15 cellular contexts compared by ENCODE assay signal in genomic region chr1:54311506-54311905, GRCh38.
DNase-seq lines count a peak whose midpoint lies in the region; ATAC-seq and TF ChIP-seq lines count a peak whose summit lies in the region.
"Had no signal": no experiment of that assay in that cellular context is flagged by ENCODE, and none has a peak within 500 bp of the region (broad histone marks: within the 10 kb centered on the region; RNA-seq: fewer than 3 reads in every experiment).

No MANE protein-coding gene starts in this region.

- H3K27me3 Mint-ChIP-seq in activated naive CD4-positive, alpha-beta T cell treated with anti-CD3 and anti-CD28 coated beads for 36 hours (ENCODE audit: low read depth) = no peaks in the 10 kb centered on the region
- H3K27me3 Mint-ChIP-seq: stimulated activated naive B cell treated with anti-CD40 and anti-IgM and Interleukin-4, amounts not matched to agents 10 μg/mL and 1 μg/mL and 100 μg/mL, for 72 hours had no signal

- H3K27ac ChIP-seq in esophagus muscularis mucosa (replicated peaks in 1 of 4) (peak overlapping the region in 3 of 4 donors; percentile 62 to 79 (median 65)), psoas muscle (peak overlapping the region; percentile 30)

- 92% methylated on average over 3 of the region's 7 CpGs for WGBS in esophagus muscularis mucosa
- 87 to 91% (median 88%) methylated on average over 7 of the region's 7 CpGs for WGBS in psoas muscle, 3 donors

- no peaks in the 10 kb centered on the region for H3K36me3 Mint-ChIP-seq in activated naive CD4-positive, alpha-beta T cell treated with anti-CD3 and anti-CD28 coated beads for 36 hours (ENCODE audit: low read depth)

- no peak overlapping the region for H3K4me3 ChIP-seq in NB4 (ENCODE audit: low read depth, low read length)
- H3K4me3 ChIP-seq in esophagus muscularis mucosa = no peak overlapping the region
- no peak overlapping the region for H3K4me3 ChIP-seq in psoas muscle
- H3K4me3 ChIP-seq: skin epidermis, uterus had no signal

- TF ChIP-seq POLR2A in NB4 (IDR thresholded peaks at IDR 0.05; ENCODE audit: extremely low read depth, insufficient read length) (no peak), esophagus muscularis mucosa (IDR thresholded peaks at IDR 0.05; ENCODE audit: low read depth) (no peak)

- H3K4me1 ChIP-seq in esophagus muscularis mucosa = peaks cover 66 to 76% (median 75%) of the 10 kb centered on the region in 4 donors
- H3K4me1 ChIP-seq in psoas muscle = peaks cover 49% of the 10 kb centered on the region

- no peak for ATAC-seq in psoas muscle
- ATAC-seq: stimulated activated naive B cell treated with anti-CD40 and anti-IgM and Interleukin-4, amounts not matched to agents 10 μg/mL and 1 μg/mL and 100 μg/mL, for 72 hours had no signal

- H3K4me1 Mint-ChIP-seq in activated naive CD4-positive, alpha-beta T cell treated with anti-CD3 and anti-CD28 coated beads for 36 hours (ENCODE audit: low read depth) = peaks cover 63% of the 10 kb centered on the region

- no peak for TF ChIP-seq EP300 in esophagus muscularis mucosa (IDR thresholded peaks at IDR 0.05)

- CTCF ChIA-PET in activated naive CD4-positive, alpha-beta T cell treated with anti-CD3 and anti-CD28 coated beads for 36 hours (lab: Charles Lee) = interaction anchor here (0.7 to 2.9 kb wide), 5 partner anchors 15 to 178 kb away, joined by 3 to 7 read pairs (median 3); no protein-coding TSS in a partner anchor

- peak overlapping the region; percentile 62 for H3K27ac Mint-ChIP-seq in activated naive CD4-positive, alpha-beta T cell treated with anti-CD3 and anti-CD28 coated beads for 36 hours
- H3K27ac Mint-ChIP-seq: stimulated activated naive B cell treated with anti-CD40 and anti-IgM and Interleukin-4, amounts not matched to agents 10 μg/mL and 1 μg/mL and 100 μg/mL, for 72 hours had no signal

- H3K27me3 ChIP-seq in esophagus muscularis mucosa (no peaks in the 10 kb centered on the region), psoas muscle (ENCODE audit: insufficient read depth in 3 of 3, low read length in 2 of 3) (no peaks in the 10 kb centered on the region)
- H3K27me3 ChIP-seq: uterus had no signal

- H3K36me3 ChIP-seq in esophagus muscularis mucosa (no peaks in the 10 kb centered on the region), psoas muscle (ENCODE audit: insufficient read depth in 1 of 2, low read depth in 1 of 2) (no peaks in the 10 kb centered on the region)
- H3K36me3 ChIP-seq: uterus had no signal

- in situ Hi-C loops in KBM-7 (cut with MboI; ENCODE audit: low pct_unique_long_range_greater_than_20kb, low sequenced_read_pairs) = no loop called here

- TF ChIP-seq CTCF in NB4 (IDR thresholded peaks at IDR 0.05; ENCODE audit: low read depth, low read length) (no peak), esophagus muscularis mucosa (IDR thresholded peaks at IDR 0.05) (no peak), psoas muscle (IDR thresholded peaks at IDR 0.05) (no peak)

- no peaks in the 10 kb centered on the region for H3K9me3 Mint-ChIP-seq in activated naive CD4-positive, alpha-beta T cell treated with anti-CD3 and anti-CD28 coated beads for 36 hours
- H3K9me3 Mint-ChIP-seq: stimulated activated naive B cell treated with anti-CD40 and anti-IgM and Interleukin-4, amounts not matched to agents 10 μg/mL and 1 μg/mL and 100 μg/mL, for 72 hours had no signal

- H3K4me3 Mint-ChIP-seq in activated naive CD4-positive, alpha-beta T cell treated with anti-CD3 and anti-CD28 coated beads for 36 hours = no peak overlapping the region
- H3K4me3 Mint-ChIP-seq: stimulated activated naive B cell treated with anti-CD40 and anti-IgM and Interleukin-4, amounts not matched to agents 10 μg/mL and 1 μg/mL and 100 μg/mL, for 72 hours had no signal

- intact Hi-C loops in activated naive CD4-positive, alpha-beta T cell treated with anti-CD3 and anti-CD28 coated beads for 36 hours (cut with micrococcal nuclease) = loop anchor here (2.0 kb wide), 2 partner anchors 25 to 177 kb away; no protein-coding TSS in a partner anchor
- intact Hi-C loops in esophagus muscularis mucosa (cut with DNase I) = no loop called here
- intact Hi-C loops in psoas muscle (cut with DNase I) = loop anchor here (2.0 to 5.0 kb wide), 2 partner anchors 91 to 177 kb away; no protein-coding TSS in a partner anchor

- DNase-seq in activated naive CD4-positive, alpha-beta T cell treated with anti-CD3 and anti-CD28 coated beads for 36 hours = no peak
- no peak for DNase-seq in activated naive CD4-positive, alpha-beta T cell treated with anti-CD3 and anti-CD28 coated beads, Interleukin-2, amount 50 U/mL, for 16 hours
- DNase-seq in NB4 (ENCODE audit: low read depth) (peak; percentile 14), esophagus muscularis mucosa (ENCODE audit: extremely low spot score) (no peak), psoas muscle (no peak), KBM-7 (no peak), NCI-H1436 treated with DMSO at 0.1 percent for 48 hours (lab: John Stamatoyannopoulos, UW) (no peak), NOMO-1 (lab: John Stamatoyannopoulos, UW; ENCODE audit: unreplicated experiment in 2 of 2) (no peak)
- DNase-seq: aorta; NCI-H1092 treated with DMSO at 0.1 percent for 48 hours; NCI-H2171; NCI-H774; stimulated activated naive B cell treated with anti-CD40 and anti-IgM and Interleukin-4, amounts not matched to agents 10 μg/mL and 1 μg/mL and 100 μg/mL, for 72 hours; uterus had no signal

- no peaks in the 10 kb centered on the region for H3K9me3 ChIP-seq in esophagus muscularis mucosa
- no peaks in the 10 kb centered on the region for H3K9me3 ChIP-seq in psoas muscle
- H3K9me3 ChIP-seq: uterus had no signal
